ENCODE assay signal across 7 cellular contexts in the genomic region with DNA sequence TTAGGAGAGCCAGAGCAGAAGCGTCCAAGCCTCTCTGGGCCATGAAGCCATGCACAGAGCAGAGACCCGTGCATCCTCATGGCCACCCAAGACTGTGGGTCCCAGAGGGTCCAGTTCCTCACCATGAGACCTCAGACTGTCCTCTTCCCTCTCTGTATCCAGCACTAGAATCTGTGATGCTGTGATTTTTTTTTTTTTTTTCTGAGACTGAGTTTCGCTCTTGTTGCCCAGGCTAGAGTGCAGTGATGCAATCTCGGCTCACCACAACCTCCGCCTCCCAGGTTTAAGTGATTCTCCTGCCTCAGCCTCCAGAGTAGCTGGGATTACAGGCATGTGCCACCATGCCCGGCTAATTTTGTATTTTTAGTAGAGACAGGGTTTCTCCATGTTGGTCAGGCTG. TPM values are rescaled to one million over a fixed set of nuclear protein-coding genes. Genes with fewer than 3 reads are reported as not detected.
DNase-seq lines count a peak whose midpoint lies in the region; ATAC-seq and TF ChIP-seq lines count a peak whose summit lies in the region.
"Not testable (repeated sequence)": the region's sequence is repeated elsewhere in the genome, so short reads cannot be mapped to it uniquely, and the experiment has no call there.
"Had no signal": no experiment of that assay in that cellular context is flagged by ENCODE, and none has a peak within 500 bp of the region (broad histone marks: within the 10 kb centered on the region; RNA-seq: fewer than 3 reads in every experiment).

No MANE protein-coding gene starts in this region.

- peak overlapping the region in 3 of 4 donors; percentile 79 to 87 (median 85) for H3K4me3 Mint-ChIP-seq in CD4-positive, CD25-positive, alpha-beta regulatory T cell
- peak overlapping the region; percentile 66 for H3K4me3 Mint-ChIP-seq in activated naive CD8-positive, alpha-beta T cell
- H3K4me3 Mint-ChIP-seq in stimulated activated naive B cell treated with anti-CD40 and anti-IgM and Interleukin-4, amounts not matched to agents 10 μg/mL and 1 μg/mL and 100 μg/mL, for 72 hours, result peak overlapping the region; percentile 86 to 87

- H3K9me3 ChIP-seq in CD4-positive, CD25-positive, alpha-beta regulatory T cell (ENCODE audit: control insufficient read depth in 2 of 2, low read length in 2 of 2); muscle layer of duodenum (ENCODE audit: control insufficient read depth in 1 of 2, low read length in 2 of 2): not testable (repeated sequence)

- H3K36me3 Mint-ChIP-seq in CD4-positive, CD25-positive, alpha-beta regulatory T cell; activated naive CD8-positive, alpha-beta T cell: not testable (repeated sequence)
- H3K36me3 Mint-ChIP-seq in stimulated activated naive B cell treated with anti-CD40 and anti-IgM and Interleukin-4, amounts not matched to agents 10 μg/mL and 1 μg/mL and 100 μg/mL, for 72 hours, result peaks cover 15 to 34% of the 10 kb centered on the region in 2 donors

- POLR2A ChIA-PET in RWPE1 (lab: Yijun Ruan, JAX; ENCODE audit: low non-redundant PET), result interaction anchor here (0.6 kb wide), 1 partner anchor 770 kb away, joined by 5 read pairs; no protein-coding TSS in a partner anchor

- not testable (repeated sequence) for ATAC-seq in CD4-positive, CD25-positive, alpha-beta regulatory T cell (ENCODE audit: low read depth in 2 of 2); stimulated activated naive B cell treated with anti-CD40 and anti-IgM and Interleukin-4, amounts not matched to agents 10 μg/mL and 1 μg/mL and 100 μg/mL, for 72 hours (replicated peaks)

- H3K9me3 Mint-ChIP-seq in CD4-positive, CD25-positive, alpha-beta regulatory T cell; activated naive CD8-positive, alpha-beta T cell (ENCODE audit: low read depth); stimulated activated naive B cell treated with anti-CD40 and anti-IgM and Interleukin-4, amounts not matched to agents 10 μg/mL and 1 μg/mL and 100 μg/mL, for 72 hours: not testable (repeated sequence)

- not testable (repeated sequence) for H3K27me3 ChIP-seq in CD4-positive, CD25-positive, alpha-beta regulatory T cell (ENCODE audit: control insufficient read depth, insufficient read depth, low read length); muscle layer of duodenum (ENCODE audit: low read depth, low read length)

- peak overlapping the region; percentile 42 to 94 (median 79) for H3K27ac Mint-ChIP-seq in CD4-positive, CD25-positive, alpha-beta regulatory T cell
- H3K27ac Mint-ChIP-seq in activated naive CD8-positive, alpha-beta T cell, result peak overlapping the region; percentile 97
- H3K27ac Mint-ChIP-seq in stimulated activated naive B cell treated with anti-CD40 and anti-IgM and Interleukin-4, amounts not matched to agents 10 μg/mL and 1 μg/mL and 100 μg/mL, for 72 hours, result peak overlapping the region; percentile 96

- H3K36me3 ChIP-seq in CD4-positive, CD25-positive, alpha-beta regulatory T cell (ENCODE audit: control insufficient read depth, insufficient read depth, low read length), result peaks cover 14% of the 10 kb centered on the region
- H3K36me3 ChIP-seq in muscle layer of duodenum (ENCODE audit: control insufficient read depth in 1 of 2, insufficient read depth in 2 of 2, low read length in 2 of 2), result not testable (repeated sequence)

- not testable (repeated sequence) for H3K27me3 Mint-ChIP-seq in CD4-positive, CD25-positive, alpha-beta regulatory T cell; activated naive CD8-positive, alpha-beta T cell; stimulated activated naive B cell treated with anti-CD40 and anti-IgM and Interleukin-4, amounts not matched to agents 10 μg/mL and 1 μg/mL and 100 μg/mL, for 72 hours

- not testable (repeated sequence) for H3K4me3 ChIP-seq in CD4-positive, CD25-positive, alpha-beta regulatory T cell (ENCODE audit: low read depth, low read length); muscle layer of duodenum (ENCODE audit: low read depth in 1 of 2, low read length in 2 of 2)

- H3K4me1 ChIP-seq in CD4-positive, CD25-positive, alpha-beta regulatory T cell (ENCODE audit: control insufficient read depth, insufficient read depth, low read length, poor library complexity, severe bottlenecking), result peaks cover 100% of the 10 kb centered on the region
- peaks cover 39 to 88% of the 10 kb centered on the region in 2 donors for H3K4me1 ChIP-seq in muscle layer of duodenum (ENCODE audit: control insufficient read depth in 1 of 2, insufficient read depth in 2 of 2, low read length in 2 of 2)

- peak overlapping the region; percentile 90 for H3K27ac ChIP-seq in CD4-positive, CD25-positive, alpha-beta regulatory T cell (ENCODE audit: insufficient read depth, low read length, poor library complexity, severe bottlenecking)
- H3K27ac ChIP-seq in RWPE1, result peak overlapping the region; percentile 100
- peak overlapping the region; percentile 95 for H3K27ac ChIP-seq in epithelial cell of prostate
- H3K27ac ChIP-seq in muscle layer of duodenum (ENCODE audit: low read length), result peak overlapping the region; percentile 10

- H3K4me1 Mint-ChIP-seq in CD4-positive, CD25-positive, alpha-beta regulatory T cell, result peaks cover 6 to 90% (median 46%) of the 10 kb centered on the region in 4 donors
- H3K4me1 Mint-ChIP-seq in activated naive CD8-positive, alpha-beta T cell (ENCODE audit: low read depth), result peaks cover 75% of the 10 kb centered on the region
- H3K4me1 Mint-ChIP-seq in stimulated activated naive B cell treated with anti-CD40 and anti-IgM and Interleukin-4, amounts not matched to agents 10 μg/mL and 1 μg/mL and 100 μg/mL, for 72 hours, result peaks cover 53 to 98% of the 10 kb centered on the region in 2 donors

- CTCF ChIA-PET in RWPE1 (lab: Yijun Ruan, JAX), result not testable (repeated sequence)

- not testable (repeated sequence) for TF ChIP-seq CTCF in RWPE1 (conservative IDR thresholded peaks at IDR 0.05; ENCODE audit: low read depth)

- DNase-seq in CD4-positive, CD25-positive, alpha-beta regulatory T cell; RWPE1 (ENCODE audit: low spot score); epithelial cell of prostate (ENCODE audit: low read depth, low spot score); stimulated activated naive B cell treated with anti-CD40 and anti-IgM and Interleukin-4, amounts not matched to agents 10 μg/mL and 1 μg/mL and 100 μg/mL, for 72 hours: not testable (repeated sequence)

RNA-seq across cellular contexts. Expression of gene GNAI2, which starts 8.8 kb away (rescaled TPM):
- 373 TPM for total RNA-seq in CD4-positive, CD25-positive, alpha-beta regulatory T cell
- polyA plus RNA-seq in CD4-positive, CD25-positive, alpha-beta regulatory T cell, result 100 to 1,000 TPM; 544 to 696 (median 614) TPM

RNA-seq across cellular contexts. Expression of gene SEMA3B, which starts 24.1 kb away (rescaled TPM):
- 1.7 TPM for total RNA-seq in CD4-positive, CD25-positive, alpha-beta regulatory T cell
- polyA plus RNA-seq in CD4-positive, CD25-positive, alpha-beta regulatory T cell, result not detected

RNA-seq across cellular contexts. Expression of gene LSMEM2, which starts 34.1 kb away (rescaled TPM):
- total RNA-seq in CD4-positive, CD25-positive, alpha-beta regulatory T cell, result not detected
- under 1 TPM in 1 of 4 donors, not detected in 3; 0.22 TPM for polyA plus RNA-seq in CD4-positive, CD25-positive, alpha-beta regulatory T cell
- total RNA-seq: left lobe of liver had no signal

RNA-seq across cellular contexts. Expression of gene SLC38A3, which starts 39.7 kb away (rescaled TPM):
- not detected for total RNA-seq in CD4-positive, CD25-positive, alpha-beta regulatory T cell
- polyA plus RNA-seq in CD4-positive, CD25-positive, alpha-beta regulatory T cell, result not detected

RNA-seq across cellular contexts. Expression of gene IFRD2, which starts 47.4 kb away (rescaled TPM):
- 39.9 TPM for total RNA-seq in CD4-positive, CD25-positive, alpha-beta regulatory T cell
- polyA plus RNA-seq in CD4-positive, CD25-positive, alpha-beta regulatory T cell, result 10 to 100 TPM; 40.6 to 51.9 (median 43.4) TPM

Comparison
In these comparisons a context has a peak if more than half of its experiments do, and no peak if none do; other contexts are left out.
1. H3K27ac ChIP-seq: peak in every context shown above with its lines; median percentile 100 in RWPE1; 95 in epithelial cell of prostate; 90 in CD4-positive, CD25-positive, alpha-beta regulatory T cell; 10 in muscle layer of duodenum.